ENCODE assay signal across 1 cellular context in the genomic region with DNA sequence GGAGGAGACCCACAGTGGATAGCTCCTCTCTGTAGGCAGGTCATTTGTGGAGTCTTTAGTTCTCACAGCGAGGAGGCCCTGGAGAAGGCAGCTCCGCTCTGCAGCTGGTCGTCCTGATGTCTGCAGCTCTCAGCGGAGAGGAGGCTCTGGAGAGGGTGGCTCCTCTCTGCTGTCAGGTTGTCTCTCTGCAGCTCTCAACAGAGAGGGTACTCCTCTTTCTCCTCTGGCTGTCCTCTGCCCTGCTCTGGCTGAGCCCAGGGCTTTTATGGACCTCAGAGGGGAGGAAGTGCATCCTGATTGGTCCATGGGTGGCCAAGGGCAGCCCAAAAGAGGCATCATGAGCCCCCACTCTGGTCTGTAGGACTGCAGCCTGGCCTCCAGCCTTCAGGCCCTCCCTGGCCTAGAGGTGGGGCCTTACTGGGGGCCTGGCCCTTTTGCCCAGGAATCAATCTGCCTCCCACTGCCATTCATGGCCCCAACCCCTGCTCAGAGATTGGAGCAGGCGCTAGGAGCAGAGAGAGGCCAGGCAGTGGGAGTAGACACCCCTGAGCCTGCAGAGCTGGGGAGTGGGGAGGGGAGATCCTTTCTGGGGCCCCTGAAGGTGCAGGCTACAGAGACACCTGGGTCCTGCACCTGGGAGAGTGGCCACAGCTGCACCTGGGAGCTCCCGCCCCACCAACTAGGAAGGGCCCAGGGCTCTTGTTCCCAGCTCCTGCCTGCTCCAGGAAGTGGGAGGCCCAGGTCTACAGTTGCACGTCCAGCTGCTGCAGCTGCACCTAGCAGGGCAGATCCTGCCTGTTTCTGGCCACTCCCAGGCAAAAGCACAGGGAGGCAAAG.
A peak's percentile ranks its signal among the peaks of the same experiment; 100 is the strongest.
TF ChIP-seq lines count a peak whose summit lies in the region.

No MANE protein-coding gene starts in this region.

TF ChIP-seq in HepG2, 621 proteins besides CTCF, POLR2A, EP300 and RAD21 (continued from another document and continues in another):
- peak; percentile 35; the same call in 1 of the 2 replicates for TF ChIP-seq BRCA1 (CRISPR knock-in tag; IDR thresholded peaks at IDR 0.05)
- peak; percentile 89; the same call in 1 of the 2 replicates for TF ChIP-seq ZNF788 (CRISPR knock-in tag; IDR thresholded peaks at IDR 0.05; ENCODE audit: borderline replicate concordance)
- TF ChIP-seq ZNF83 (CRISPR knock-in tag; IDR thresholded peaks at IDR 0.05; ENCODE audit: borderline replicate concordance) = 0 out of 2 replicates have a peak, but pooled peaks have one; percentile 42
- no peak for TF ChIP-seq HNRNPLL (IDR thresholded peaks at IDR 0.05; ENCODE audit: low read depth, low read length, poor library complexity, severe bottlenecking)
- peak; percentile 29; the same call in 1 of the 2 replicates for TF ChIP-seq ZNF749 (CRISPR knock-in tag; IDR thresholded peaks at IDR 0.05; ENCODE audit: borderline replicate concordance)
- peak; percentile 55 for TF ChIP-seq HOXA3 (CRISPR knock-in tag; IDR thresholded peaks at IDR 0.05)
- TF ChIP-seq ZBTB20 (CRISPR knock-in tag; IDR thresholded peaks at IDR 0.05; ENCODE audit: borderline replicate concordance, low read depth) = no peak; the same call in 1 of the 2 replicates
- no peak for TF ChIP-seq NAIF1 (CRISPR knock-in tag; IDR thresholded peaks at IDR 0.05; ENCODE audit: borderline replicate concordance)
- TF ChIP-seq NBN (conservative IDR thresholded peaks at IDR 0.05) = no peak
- TF ChIP-seq, protein P1, sequence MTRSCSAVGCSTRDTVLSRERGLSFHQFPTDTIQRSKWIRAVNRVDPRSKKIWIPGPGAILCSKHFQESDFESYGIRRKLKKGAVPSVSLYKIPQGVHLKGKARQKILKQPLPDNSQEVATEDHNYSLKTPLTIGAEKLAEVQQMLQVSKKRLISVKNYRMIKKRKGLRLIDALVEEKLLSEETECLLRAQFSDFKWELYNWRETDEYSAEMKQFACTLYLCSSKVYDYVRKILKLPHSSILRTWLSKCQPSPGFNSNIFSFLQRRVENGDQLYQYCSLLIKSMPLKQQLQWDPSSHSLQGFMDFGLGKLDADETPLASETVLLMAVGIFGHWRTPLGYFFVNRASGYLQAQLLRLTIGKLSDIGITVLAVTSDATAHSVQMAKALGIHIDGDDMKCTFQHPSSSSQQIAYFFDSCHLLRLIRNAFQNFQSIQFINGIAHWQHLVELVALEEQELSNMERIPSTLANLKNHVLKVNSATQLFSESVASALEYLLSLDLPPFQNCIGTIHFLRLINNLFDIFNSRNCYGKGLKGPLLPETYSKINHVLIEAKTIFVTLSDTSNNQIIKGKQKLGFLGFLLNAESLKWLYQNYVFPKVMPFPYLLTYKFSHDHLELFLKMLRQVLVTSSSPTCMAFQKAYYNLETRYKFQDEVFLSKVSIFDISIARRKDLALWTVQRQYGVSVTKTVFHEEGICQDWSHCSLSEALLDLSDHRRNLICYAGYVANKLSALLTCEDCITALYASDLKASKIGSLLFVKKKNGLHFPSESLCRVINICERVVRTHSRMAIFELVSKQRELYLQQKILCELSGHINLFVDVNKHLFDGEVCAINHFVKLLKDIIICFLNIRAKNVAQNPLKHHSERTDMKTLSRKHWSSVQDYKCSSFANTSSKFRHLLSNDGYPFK (CRISPR knock-in tag; IDR thresholded peaks at IDR 0.05; ENCODE audit: borderline replicate concordance) = peak; percentile 17; the same call in 1 of the 2 replicates
- TF ChIP-seq ZBTB7B (CRISPR knock-in tag; IDR thresholded peaks at IDR 0.05) = no peak
- TF ChIP-seq ZNF816 (CRISPR knock-in tag; IDR thresholded peaks at IDR 0.05; ENCODE audit: borderline replicate concordance) = no peak
- 0 out of 2 replicates have a peak, but pooled peaks have one; percentile 60 for TF ChIP-seq ZNF850 (CRISPR knock-in tag; conservative IDR thresholded peaks at IDR 0.05)
- TF ChIP-seq, protein P2, sequence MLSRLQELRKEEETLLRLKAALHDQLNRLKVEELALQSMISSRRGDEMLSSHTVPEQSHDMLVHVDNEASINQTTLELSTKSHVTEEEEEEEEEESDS (CRISPR knock-in tag; IDR thresholded peaks at IDR 0.05; ENCODE audit: borderline replicate concordance) = no peak
- peak; percentile 86; the same call in 1 of the 2 replicates for TF ChIP-seq ZNF292 (CRISPR knock-in tag; IDR thresholded peaks at IDR 0.05; ENCODE audit: borderline replicate concordance, low read depth)
- no peak for TF ChIP-seq ZNF724P (CRISPR knock-in tag; IDR thresholded peaks at IDR 0.05; ENCODE audit: borderline replicate concordance)
- no peak for TF ChIP-seq ZFP62 (CRISPR knock-in tag; IDR thresholded peaks at IDR 0.05)
- TF ChIP-seq SMAD1 (CRISPR knock-in tag; IDR thresholded peaks at IDR 0.05; ENCODE audit: borderline replicate concordance, low read depth) = no peak
- TF ChIP-seq, protein P3, sequence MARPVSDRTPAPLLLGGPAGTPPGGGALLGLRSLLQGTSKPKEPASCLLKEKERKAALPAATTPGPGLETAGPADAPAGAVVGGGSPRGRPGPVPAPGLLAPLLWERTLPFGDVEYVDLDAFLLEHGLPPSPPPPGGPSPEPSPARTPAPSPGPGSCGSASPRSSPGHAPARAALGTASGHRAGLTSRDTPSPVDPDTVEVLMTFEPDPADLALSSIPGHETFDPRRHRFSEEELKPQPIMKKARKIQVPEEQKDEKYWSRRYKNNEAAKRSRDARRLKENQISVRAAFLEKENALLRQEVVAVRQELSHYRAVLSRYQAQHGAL (CRISPR knock-in tag; IDR thresholded peaks at IDR 0.05; ENCODE audit: not compliant biosample characterization) = peak; percentile 61
- TF ChIP-seq, protein P4, sequence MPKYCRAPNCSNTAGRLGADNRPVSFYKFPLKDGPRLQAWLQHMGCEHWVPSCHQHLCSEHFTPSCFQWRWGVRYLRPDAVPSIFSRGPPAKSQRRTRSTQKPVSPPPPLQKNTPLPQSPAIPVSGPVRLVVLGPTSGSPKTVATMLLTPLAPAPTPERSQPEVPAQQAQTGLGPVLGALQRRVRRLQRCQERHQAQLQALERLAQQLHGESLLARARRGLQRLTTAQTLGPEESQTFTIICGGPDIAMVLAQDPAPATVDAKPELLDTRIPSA (CRISPR knock-in tag; IDR thresholded peaks at IDR 0.05; ENCODE audit: borderline replicate concordance) = no peak
- TF ChIP-seq, protein P5, sequence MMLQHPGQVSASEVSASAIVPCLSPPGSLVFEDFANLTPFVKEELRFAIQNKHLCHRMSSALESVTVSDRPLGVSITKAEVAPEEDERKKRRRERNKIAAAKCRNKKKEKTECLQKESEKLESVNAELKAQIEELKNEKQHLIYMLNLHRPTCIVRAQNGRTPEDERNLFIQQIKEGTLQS (CRISPR knock-in tag; IDR thresholded peaks at IDR 0.05) = no peak
- TF ChIP-seq KDM5B (CRISPR knock-in tag; IDR thresholded peaks at IDR 0.05; ENCODE audit: borderline replicate concordance) = peak; percentile 70; the same call in 1 of the 2 replicates
- no peak for TF ChIP-seq RNF2 (conservative IDR thresholded peaks at IDR 0.05; ENCODE audit: low read depth)
- TF ChIP-seq ZNF660 (CRISPR knock-in tag; IDR thresholded peaks at IDR 0.05; ENCODE audit: borderline replicate concordance, low read depth) = no peak
- TF ChIP-seq PCBP1 (IDR thresholded peaks at IDR 0.05; ENCODE audit: borderline replicate concordance, low read depth, low read length) = 0 out of 2 replicates have a peak, but pooled peaks have one; percentile 26
- 0 out of 2 replicates have a peak, but pooled peaks have one; percentile 29 for TF ChIP-seq ZMAT3 (CRISPR knock-in tag; conservative IDR thresholded peaks at IDR 0.05)
- TF ChIP-seq ERF (CRISPR knock-in tag; IDR thresholded peaks at IDR 0.05) = peak; percentile 65
- TF ChIP-seq ZSCAN31 (CRISPR knock-in tag; IDR thresholded peaks at IDR 0.05; ENCODE audit: low read depth) = 0 out of 2 replicates have a peak, but pooled peaks have one; percentile 75
- TF ChIP-seq, protein P6, sequence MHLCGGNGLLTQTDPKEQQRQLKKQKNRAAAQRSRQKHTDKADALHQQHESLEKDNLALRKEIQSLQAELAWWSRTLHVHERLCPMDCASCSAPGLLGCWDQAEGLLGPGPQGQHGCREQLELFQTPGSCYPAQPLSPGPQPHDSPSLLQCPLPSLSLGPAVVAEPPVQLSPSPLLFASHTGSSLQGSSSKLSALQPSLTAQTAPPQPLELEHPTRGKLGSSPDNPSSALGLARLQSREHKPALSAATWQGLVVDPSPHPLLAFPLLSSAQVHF (CRISPR knock-in tag; IDR thresholded peaks at IDR 0.05) = no peak
- 0 out of 2 replicates have a peak, but pooled peaks have one; percentile 48 for TF ChIP-seq KAT8 (CRISPR knock-in tag; IDR thresholded peaks at IDR 0.05)
- TF ChIP-seq, protein P7, sequence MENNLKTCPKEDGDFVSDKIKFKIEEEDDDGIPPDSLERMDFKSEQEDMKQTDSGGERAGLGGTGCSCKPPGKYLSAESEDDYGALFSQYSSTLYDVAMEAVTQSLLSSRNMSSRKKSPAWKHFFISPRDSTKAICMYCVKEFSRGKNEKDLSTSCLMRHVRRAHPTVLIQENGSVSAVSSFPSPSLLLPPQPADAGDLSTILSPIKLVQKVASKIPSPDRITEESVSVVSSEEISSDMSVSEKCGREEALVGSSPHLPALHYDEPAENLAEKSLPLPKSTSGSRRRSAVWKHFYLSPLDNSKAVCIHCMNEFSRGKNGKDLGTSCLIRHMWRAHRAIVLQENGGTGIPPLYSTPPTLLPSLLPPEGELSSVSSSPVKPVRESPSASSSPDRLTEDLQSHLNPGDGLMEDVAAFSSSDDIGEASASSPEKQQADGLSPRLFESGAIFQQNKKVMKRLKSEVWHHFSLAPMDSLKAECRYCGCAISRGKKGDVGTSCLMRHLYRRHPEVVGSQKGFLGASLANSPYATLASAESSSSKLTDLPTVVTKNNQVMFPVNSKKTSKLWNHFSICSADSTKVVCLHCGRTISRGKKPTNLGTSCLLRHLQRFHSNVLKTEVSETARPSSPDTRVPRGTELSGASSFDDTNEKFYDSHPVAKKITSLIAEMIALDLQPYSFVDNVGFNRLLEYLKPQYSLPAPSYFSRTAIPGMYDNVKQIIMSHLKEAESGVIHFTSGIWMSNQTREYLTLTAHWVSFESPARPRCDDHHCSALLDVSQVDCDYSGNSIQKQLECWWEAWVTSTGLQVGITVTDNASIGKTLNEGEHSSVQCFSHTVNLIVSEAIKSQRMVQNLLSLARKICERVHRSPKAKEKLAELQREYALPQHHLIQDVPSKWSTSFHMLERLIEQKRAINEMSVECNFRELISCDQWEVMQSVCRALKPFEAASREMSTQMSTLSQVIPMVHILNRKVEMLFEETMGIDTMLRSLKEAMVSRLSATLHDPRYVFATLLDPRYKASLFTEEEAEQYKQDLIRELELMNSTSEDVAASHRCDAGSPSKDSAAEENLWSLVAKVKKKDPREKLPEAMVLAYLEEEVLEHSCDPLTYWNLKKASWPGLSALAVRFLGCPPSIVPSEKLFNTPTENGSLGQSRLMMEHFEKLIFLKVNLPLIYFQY (CRISPR knock-in tag; IDR thresholded peaks at IDR 0.05; ENCODE audit: borderline replicate concordance) = no peak
- peak; percentile 32 for TF ChIP-seq SRSF1 (optimal IDR thresholded peaks at IDR 0.05; ENCODE audit: low read depth, low read length)
- TF ChIP-seq SETDB1 (CRISPR knock-in tag; IDR thresholded peaks at IDR 0.05; ENCODE audit: borderline replicate concordance) = no peak
- 0 out of 2 replicates have a peak, but pooled peaks have one; percentile 64 for TF ChIP-seq ZFP90 (CRISPR knock-in tag; IDR thresholded peaks at IDR 0.05; ENCODE audit: borderline replicate concordance)
- TF ChIP-seq KDM5A (IDR thresholded peaks at IDR 0.05; ENCODE audit: borderline replicate concordance, low read length) = no peak; the same call in 1 of the 2 replicates
- 0 out of 2 replicates have a peak, but pooled peaks have one; percentile 28 for TF ChIP-seq ZNF761 (CRISPR knock-in tag; conservative IDR thresholded peaks at IDR 0.05)
- no peak; the same call in 1 of the 2 replicates for TF ChIP-seq GATAD2A (CRISPR knock-in tag; IDR thresholded peaks at IDR 0.05)
- TF ChIP-seq SUZ12 (IDR thresholded peaks at IDR 0.05; ENCODE audit: low read depth, low read length) = no peak
- peak; percentile 85; the same call in 1 of the 2 replicates for TF ChIP-seq PITX1 (CRISPR knock-in tag; IDR thresholded peaks at IDR 0.05)
- peak; percentile 9 for TF ChIP-seq XRCC5 (optimal IDR thresholded peaks at IDR 0.05; ENCODE audit: low read length)
- TF ChIP-seq ZNF468 (CRISPR knock-in tag; IDR thresholded peaks at IDR 0.05) = no peak
- no peak for TF ChIP-seq ZNF253 (CRISPR knock-in tag; IDR thresholded peaks at IDR 0.05; ENCODE audit: borderline replicate concordance)
- TF ChIP-seq SNAI1 (CRISPR knock-in tag; IDR thresholded peaks at IDR 0.05; ENCODE audit: borderline replicate concordance) = no peak
- TF ChIP-seq SPEN (CRISPR knock-in tag; IDR thresholded peaks at IDR 0.05; ENCODE audit: low read depth) = peak; percentile 56
- TF ChIP-seq, protein P8, sequence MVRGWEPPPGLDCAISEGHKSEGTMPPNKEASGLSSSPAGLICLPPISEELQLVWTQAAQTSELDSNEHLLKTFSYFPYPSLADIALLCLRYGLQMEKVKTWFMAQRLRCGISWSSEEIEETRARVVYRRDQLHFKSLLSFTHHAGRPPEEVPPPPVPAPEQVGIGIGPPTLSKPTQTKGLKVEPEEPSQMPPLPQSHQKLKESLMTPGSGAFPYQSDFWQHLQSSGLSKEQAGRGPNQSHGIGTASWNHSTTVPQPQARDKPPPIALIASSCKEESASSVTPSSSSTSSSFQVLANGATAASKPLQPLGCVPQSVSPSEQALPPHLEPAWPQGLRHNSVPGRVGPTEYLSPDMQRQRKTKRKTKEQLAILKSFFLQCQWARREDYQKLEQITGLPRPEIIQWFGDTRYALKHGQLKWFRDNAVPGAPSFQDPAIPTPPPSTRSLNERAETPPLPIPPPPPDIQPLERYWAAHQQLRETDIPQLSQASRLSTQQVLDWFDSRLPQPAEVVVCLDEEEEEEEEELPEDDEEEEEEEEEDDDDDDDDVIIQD (CRISPR knock-in tag; IDR thresholded peaks at IDR 0.05; ENCODE audit: low read depth) = no peak
- no peak for TF ChIP-seq HNRNPH1 (optimal IDR thresholded peaks at IDR 0.05; ENCODE audit: low read depth, low read length)
